ENCODE assay signal across 15 cellular contexts in genomic region chr1:180837025-180837424, GRCh38.
DNase-seq lines count a peak whose midpoint lies in the region; ATAC-seq, FAIRE-seq and TF ChIP-seq lines count a peak whose summit lies in the region.
"Had no signal": no experiment of that assay in that cellular context is flagged by ENCODE, and none has a peak within 500 bp of the region (broad histone marks: within the 10 kb centered on the region; RNA-seq: fewer than 3 reads in every experiment).

No MANE protein-coding gene starts in this region.

- DNase-seq in Ammon's horn (ENCODE audit: low spot score) (peak; percentile 31), GM12878 (ENCODE audit: low read depth, low spot score) (no peak), foreskin keratinocyte (no peak), Calu3 (no peak)
- peak in 5 of 9 donors; percentile 1 to 37 (median 19) for DNase-seq in naive thymus-derived CD4-positive, alpha-beta T cell
- DNase-seq in CD8-positive, alpha-beta memory T cell: no peak
- DNase-seq: activated CD4-positive, alpha-beta T cell treated with anti-CD3 and anti-CD28 coated beads, Interleukin-2, amount 50 U/mL, for 4 hours; activated T-cell treated with anti-CD3 and anti-CD28 coated beads, Interleukin-2, amount 50 U/mL, for 24 hours; adrenal gland; IMR-90; left colon; NCI-H2029 treated with DMSO at 0.1 percent for 48 hours had no signal

- no peak for TF ChIP-seq EP300 in GM12878 (IDR thresholded peaks at IDR 0.05; ENCODE audit: borderline replicate concordance in 1 of 2, control insufficient read depth in 1 of 2, low read depth in 2 of 2, low read length in 2 of 2)

- peaks cover 8 to 29% (median 22%) of the 10 kb centered on the region in 7 donors for H3K4me1 Mint-ChIP-seq in naive thymus-derived CD4-positive, alpha-beta T cell
- H3K4me1 Mint-ChIP-seq in CD8-positive, alpha-beta memory T cell: peaks cover 0 to 9% (median 3%) of the 10 kb centered on the region in 3 donors
- H3K4me1 Mint-ChIP-seq in Calu3 (ENCODE audit: low read depth, unreplicated experiment): peaks cover 12% of the 10 kb centered on the region

- peaks cover 7 to 39% (median 20%) of the 10 kb centered on the region in 11 donors for H3K9me3 Mint-ChIP-seq in naive thymus-derived CD4-positive, alpha-beta T cell
- H3K9me3 Mint-ChIP-seq in CD8-positive, alpha-beta memory T cell: peaks cover 5 to 21% (median 14%) of the 10 kb centered on the region in 5 donors
- H3K9me3 Mint-ChIP-seq in Calu3 (ENCODE audit: low read depth, unreplicated experiment): no peaks in the 10 kb centered on the region

- H3K27ac ChIP-seq in HUES64 (ENCODE audit: low read depth, low read length) (peak overlapping the region; percentile 76), GM12878 (ENCODE audit: control insufficient read depth, insufficient read depth) (no peak overlapping the region), foreskin keratinocyte (no peak overlapping the region)
- no peak overlapping the region for H3K27ac ChIP-seq in naive thymus-derived CD4-positive, alpha-beta T cell (ENCODE audit: low read depth, low read length)
- H3K27ac ChIP-seq in CD8-positive, alpha-beta memory T cell (ENCODE audit: low read depth, low read length): no peak overlapping the region
- H3K27ac ChIP-seq: adrenal gland had no signal

- no peak overlapping the region for H3K4me2 ChIP-seq in GM12878 (ENCODE audit: control insufficient read depth, insufficient read depth)

- TF ChIP-seq CTCF in GM12878 (IDR thresholded peaks at IDR 0.05 in 2 of 3, conservative IDR thresholded peaks at IDR 0.05 in 1 of 3; ENCODE audit: control insufficient read depth in 2 of 3, extremely low read depth in 1 of 3, insufficient read depth in 1 of 3, low read depth in 3 of 3, low read length in 3 of 3): no peak
- no peak for TF ChIP-seq CTCF in foreskin keratinocyte (conservative IDR thresholded peaks at IDR 0.05)
- TF ChIP-seq CTCF in Calu3 (IDR thresholded peaks at IDR 0.05; ENCODE audit: unreplicated experiment): no peak

- 28% methylated on average over 3 of the region's 3 CpGs for WGBS in HUES64
- WGBS in GM12878 (ENCODE audit: insufficient coverage, insufficient replicate concordance, low lambda C conversion rate, missing lambda C conversion rate): 46% methylated on average over 3 of the region's 3 CpGs

- peaks cover 34% of the 10 kb centered on the region for H3K4me1 ChIP-seq in HUES64 (ENCODE audit: insufficient read depth, low read length)
- no peaks in the 10 kb centered on the region for H3K4me1 ChIP-seq in GM12878 (ENCODE audit: control insufficient read depth, insufficient read depth, low read length)
- H3K4me1 ChIP-seq in naive thymus-derived CD4-positive, alpha-beta T cell (ENCODE audit: control insufficient read depth in 2 of 2, insufficient read depth in 2 of 2, low read length in 2 of 2): no peaks in the 10 kb centered on the region
- no peaks in the 10 kb centered on the region for H3K4me1 ChIP-seq in foreskin keratinocyte
- no peaks in the 10 kb centered on the region for H3K4me1 ChIP-seq in CD8-positive, alpha-beta memory T cell (ENCODE audit: insufficient read depth, low read length)
- H3K4me1 ChIP-seq: adrenal gland had no signal

- intact Hi-C loops in GM12878 (cut with micrococcal nuclease; ENCODE audit: unreplicated experiment) (no loop called here), Calu3 (cut with micrococcal nuclease; ENCODE audit: unreplicated experiment) (no loop called here)
- intact Hi-C loops in naive thymus-derived CD4-positive, alpha-beta T cell (cut with micrococcal nuclease): loop anchor here (1.0 to 5.0 kb wide), 2 partner anchors 8 to 185 kb away; partner anchors contain the start of gene STX6 (in 1 of the 2)

- 0 out of 2 replicates have a peak, but pooled peaks cover 3% of the 10 kb centered on the region for H3K36me3 ChIP-seq in HUES64 (ENCODE audit: insufficient read depth, low read length)
- H3K36me3 ChIP-seq in GM12878 (ENCODE audit: control insufficient read depth in 2 of 2, insufficient read depth in 2 of 2, low read length in 1 of 2): no peaks in the 10 kb centered on the region
- peaks cover 0 to 5% (median 5%) of the 10 kb centered on the region in 3 experiments for H3K36me3 ChIP-seq in naive thymus-derived CD4-positive, alpha-beta T cell (ENCODE audit: control insufficient read depth in 2 of 3, insufficient read depth in 3 of 3, low read length in 3 of 3)
- H3K36me3 ChIP-seq in CD8-positive, alpha-beta memory T cell (ENCODE audit: insufficient read depth, low read length): no peaks in the 10 kb centered on the region
- H3K36me3 ChIP-seq: adrenal gland had no signal

- RAD21 ChIA-PET in GM12878 (lab: Charles Lee; ENCODE audit: unreplicated experiment): no interaction called here

- H3K9me3 ChIP-seq in HUES64 (ENCODE audit: insufficient read depth, low read depth, low read length) (0 out of 2 replicates have a peak, but pooled peaks cover 4% of the 10 kb centered on the region), GM12878 (replicated peaks; ENCODE audit: control insufficient read depth, insufficient read depth, low read length) (no peaks in the 10 kb centered on the region; the same call in 2 of the 3 replicates)
- no peaks in the 10 kb centered on the region for H3K9me3 ChIP-seq in naive thymus-derived CD4-positive, alpha-beta T cell (ENCODE audit: control insufficient read depth in 2 of 3, low read length in 3 of 3)
- no peaks in the 10 kb centered on the region for H3K9me3 ChIP-seq in CD8-positive, alpha-beta memory T cell (ENCODE audit: low read length)
- H3K9me3 ChIP-seq: adrenal gland had no signal

- in situ Hi-C loops in GM12878 (cut with MboI): no loop called here

- CTCF ChIA-PET in GM12878 (lab: Yijun Ruan, JAX) (interaction anchor here (1.9 kb wide), 1 partner anchor 25 kb away, joined by 8 read pairs; no protein-coding TSS in a partner anchor), Calu3 (lab: Charles Lee) (no interaction called here)
- CTCF ChIA-PET in naive thymus-derived CD4-positive, alpha-beta T cell (lab: Charles Lee): no interaction called here
- CTCF ChIA-PET in CD8-positive, alpha-beta memory T cell (lab: Charles Lee): no interaction called here

- BruUV-seq in GM12878 (replicated peaks; lab: Mats Ljungman, UMichigan) (no TSS peak), Calu3 (replicated peaks; lab: Mats Ljungman, UMichigan) (no TSS peak)

- peak overlapping the region in 8 of 10 donors; percentile 16 to 77 (median 58) for H3K4me3 Mint-ChIP-seq in naive thymus-derived CD4-positive, alpha-beta T cell
- H3K4me3 Mint-ChIP-seq in CD8-positive, alpha-beta memory T cell: no peak overlapping the region
- no peak overlapping the region for H3K4me3 Mint-ChIP-seq in Calu3 (ENCODE audit: low read depth, unreplicated experiment)
- H3K4me3 Mint-ChIP-seq: activated T-cell treated with anti-CD3 and anti-CD28 coated beads, Interleukin-2, amount 50 U/mL, for 24 hours had no signal

- H3K79me2 ChIP-seq in GM12878 (ENCODE audit: control insufficient read depth, insufficient read depth, low read length): no peaks in the 10 kb centered on the region

- TF ChIP-seq RAD21 in GM12878 (IDR thresholded peaks at IDR 0.05; ENCODE audit: insufficient read depth, low read depth, low read length): no peak

- H3K4me3 ChIP-seq in HUES64 (ENCODE audit: low read length) (no peak overlapping the region), GM12878 (no peak overlapping the region)
- no peak overlapping the region for H3K4me3 ChIP-seq in naive thymus-derived CD4-positive, alpha-beta T cell (ENCODE audit: low read length)
- no peak overlapping the region for H3K4me3 ChIP-seq in CD8-positive, alpha-beta memory T cell (ENCODE audit: low read length)
- H3K4me3 ChIP-seq: adrenal gland had no signal

- H3K27me3 ChIP-seq in HUES64 (ENCODE audit: insufficient read depth, low read length): no peaks in the 10 kb centered on the region
- H3K27me3 ChIP-seq in GM12878 (replicated peaks in 1 of 2; ENCODE audit: control insufficient read depth in 2 of 2, insufficient read depth in 2 of 2, low read length in 1 of 2): no peaks in the 10 kb centered on the region
- no peaks in the 10 kb centered on the region for H3K27me3 ChIP-seq in naive thymus-derived CD4-positive, alpha-beta T cell (ENCODE audit: control insufficient read depth in 2 of 2, insufficient read depth in 2 of 2, low read length in 2 of 2)
- no peaks in the 10 kb centered on the region for H3K27me3 ChIP-seq in foreskin keratinocyte
- no peaks in the 10 kb centered on the region for H3K27me3 ChIP-seq in CD8-positive, alpha-beta memory T cell (ENCODE audit: insufficient read depth, low read length, poor library complexity, severe bottlenecking)
- H3K27me3 ChIP-seq: adrenal gland had no signal

- peak overlapping the region in 7 of 9 donors; percentile 17 to 86 (median 66) for H3K27ac Mint-ChIP-seq in naive thymus-derived CD4-positive, alpha-beta T cell
- peak overlapping the region in 1 of 8 donors; percentile 45 for H3K27ac Mint-ChIP-seq in CD8-positive, alpha-beta memory T cell
- no peak overlapping the region for H3K27ac Mint-ChIP-seq in Calu3 (ENCODE audit: unreplicated experiment)
- H3K27ac Mint-ChIP-seq: activated T-cell treated with anti-CD3 and anti-CD28 coated beads, Interleukin-2, amount 50 U/mL, for 24 hours had no signal

- SMC1A ChIA-PET in GM12878 (lab: Charles Lee; ENCODE audit: uncharacterized antibody, unreplicated experiment): interaction anchor here (1.7 to 1.9 kb wide), 2 partner anchors 11 to 25 kb away, joined by 4 to 5 read pairs; no protein-coding TSS in a partner anchor

- FAIRE-seq in GM12878 (lab: Jason Lieb, UNC): no peak

- H3K27me3 Mint-ChIP-seq in naive thymus-derived CD4-positive, alpha-beta T cell: no peaks in the 10 kb centered on the region
- no peaks in the 10 kb centered on the region for H3K27me3 Mint-ChIP-seq in CD8-positive, alpha-beta memory T cell
- no peaks in the 10 kb centered on the region for H3K27me3 Mint-ChIP-seq in Calu3 (ENCODE audit: unreplicated experiment)
- H3K27me3 Mint-ChIP-seq: activated T-cell treated with anti-CD3 and anti-CD28 coated beads, Interleukin-2, amount 50 U/mL, for 24 hours had no signal

- ATAC-seq in GM12878: no peak
- ATAC-seq in naive thymus-derived CD4-positive, alpha-beta T cell: no peak
- ATAC-seq in foreskin keratinocyte: no peak
- no peak for ATAC-seq in HG03196 (IDR thresholded peaks at IDR 0.05; ENCODE audit: unreplicated experiment)
- ATAC-seq: left colon, sciatic nerve had no signal

- H2AFZ ChIP-seq in GM12878 (ENCODE audit: control insufficient read depth, low read depth, low read length): no peak overlapping the region

- no peak overlapping the region for H3K9ac ChIP-seq in HUES64 (ENCODE audit: low read depth, low read length)
- H3K9ac ChIP-seq in GM12878 (ENCODE audit: control insufficient read depth, insufficient read depth, low read length): no peak overlapping the region

- peaks cover 28 to 67% (median 67%) of the 10 kb centered on the region in 5 donors for H3K36me3 Mint-ChIP-seq in naive thymus-derived CD4-positive, alpha-beta T cell
- peaks cover 40 to 64% (median 49%) of the 10 kb centered on the region in 3 donors for H3K36me3 Mint-ChIP-seq in CD8-positive, alpha-beta memory T cell
- H3K36me3 Mint-ChIP-seq in Calu3 (ENCODE audit: insufficient read depth, unreplicated experiment): peaks cover 8% of the 10 kb centered on the region

- POLR2A ChIA-PET in GM12878 (lab: Charles Lee): no interaction called here
- POLR2A ChIA-PET in naive thymus-derived CD4-positive, alpha-beta T cell (lab: Charles Lee): no interaction called here
- POLR2A ChIA-PET in CD8-positive, alpha-beta memory T cell (lab: Charles Lee): no interaction called here

- no peak for TF ChIP-seq POLR2A in GM12878 (IDR thresholded peaks at IDR 0.05; ENCODE audit: low read depth, low read length)

- no peaks in the 10 kb centered on the region for H4K20me1 ChIP-seq in GM12878 (ENCODE audit: control insufficient read depth, insufficient read depth)

Comparison
In these comparisons a context has a peak if more than half of its experiments do, and no peak if none do; other contexts are left out.
1. DNase-seq: peak in Ammon's horn (single experiment) and naive thymus-derived CD4-positive, alpha-beta T cell (5 of 9); none in GM12878 (single experiment), foreskin keratinocyte (0 of 2), CD8-positive, alpha-beta memory T cell (0 of 5) and Calu3 (single experiment).
2. H3K4me3 Mint-ChIP-seq: peak in naive thymus-derived CD4-positive, alpha-beta T cell (8 of 10); none in CD8-positive, alpha-beta memory T cell (0 of 7) and Calu3 (single experiment).
3. intact Hi-C loops: an anchor here in naive thymus-derived CD4-positive, alpha-beta T cell (1.0 to 5.0 kb wide); none called in GM12878 and Calu3.